Comparison of ENCODE assay signal across 16 cellular contexts in genomic region chr9:126489604-126490593, GRCh38.
DNase-seq lines count a peak whose midpoint lies in the region; ATAC-seq and TF ChIP-seq lines count a peak whose summit lies in the region.
"Had no signal": no experiment of that assay in that cellular context is flagged by ENCODE, and none has a peak within 500 bp of the region (broad histone marks: within the 10 kb centered on the region; RNA-seq: fewer than 3 reads in every experiment).

No MANE protein-coding gene starts in this region.

- no peak for ATAC-seq in HG02884 (IDR thresholded peaks at IDR 0.05; ENCODE audit: unreplicated experiment)
- ATAC-seq: activated T-cell treated with anti-CD3 and anti-CD28 coated beads, Interleukin-2, amount 50 U/mL, for 4 hours had no signal

- H3K4me1 ChIP-seq in osteoblast (ENCODE audit: insufficient read depth, low read length): peaks cover 4% of the 10 kb centered on the region

- DNase-seq in DMS79 treated with DMSO at 0.1 percent for 48 hours (lab: John Stamatoyannopoulos, UW) (peak; percentile 54), DMS79 (lab: John Stamatoyannopoulos, UW) (no peak), NCI-H2107 treated with DMSO at 0.1 percent for 48 hours (lab: John Stamatoyannopoulos, UW; ENCODE audit: unreplicated experiment) (peak; percentile 57), caudate nucleus (lab: John Stamatoyannopoulos, UW) (peak in 21 of 61 donors; percentile 21 to 60 (median 43)), osteoblast (ENCODE audit: insufficient read length, low spot score, missing footprints) (peak; percentile 89), NCI-H82 (lab: John Stamatoyannopoulos, UW) (no peak), NCI-H446 treated with DMSO at 0.1 percent for 48 hours (lab: John Stamatoyannopoulos, UW) (no peak)
- DNase-seq: 8988T; activated T-cell treated with anti-CD3 and anti-CD28 coated beads, Interleukin-2, amount 50 U/mL, for 4 hours; Calu3; Karpas-422; left ventricle myocardium inferior had no signal

- no peaks in the 10 kb centered on the region for H3K9me3 ChIP-seq in osteoblast (ENCODE audit: low read depth, low read length)
- H3K9me3 ChIP-seq: heart left ventricle, left ventricle myocardium inferior had no signal

- H3K27me3 ChIP-seq in osteoblast (ENCODE audit: insufficient read depth, low read length): no peaks in the 10 kb centered on the region
- H3K27me3 ChIP-seq: heart left ventricle had no signal

- no peaks in the 10 kb centered on the region for H3K36me3 ChIP-seq in osteoblast (ENCODE audit: insufficient read depth, low read length)
- H3K36me3 ChIP-seq: left ventricle myocardium inferior had no signal

- H3K27ac ChIP-seq in caudate nucleus (ENCODE audit: low read depth, low read length) (peak overlapping the region; percentile 83), osteoblast (ENCODE audit: low read depth, low read length) (no peak overlapping the region)
- H3K27ac ChIP-seq: heart left ventricle, left ventricle myocardium inferior, VCaP had no signal

- no peaks in the 10 kb centered on the region for H4K20me1 ChIP-seq in osteoblast (ENCODE audit: insufficient read depth, low read length)

- peak overlapping the region; percentile 49 for H3K4me2 ChIP-seq in osteoblast (ENCODE audit: insufficient read depth, low read length)
- H3K4me2 ChIP-seq: smooth muscle cell had no signal

- TF ChIP-seq CTCF in osteoblast (IDR thresholded peaks at IDR 0.05; ENCODE audit: extremely low read depth, low read depth, low read length): no peak

- no peaks in the 10 kb centered on the region for H3K79me2 ChIP-seq in osteoblast (ENCODE audit: insufficient read depth, low read length)

- H3K4me3 ChIP-seq in osteoblast (ENCODE audit: insufficient read depth, low read length): peak overlapping the region; percentile 29
- H3K4me3 ChIP-seq: heart left ventricle, left ventricle myocardium inferior, smooth muscle cell had no signal

- H2AFZ ChIP-seq in osteoblast (ENCODE audit: low read length): peak overlapping the region; percentile 40

Comparison
In these comparisons a context has a peak if more than half of its experiments do, and no peak if none do; other contexts are left out.
1. DNase-seq: peak in DMS79 treated with DMSO at 0.1 percent for 48 hours (single experiment), NCI-H2107 treated with DMSO at 0.1 percent for 48 hours (single experiment) and osteoblast (single experiment); none in DMS79 (single experiment), NCI-H82 (single experiment) and NCI-H446 treated with DMSO at 0.1 percent for 48 hours (single experiment).